13 cellular contexts compared by ENCODE assay signal in genomic region chr1:208272311-208272710, GRCh38.
"Had no signal": no experiment of that assay in that cellular context is flagged by ENCODE, and none has a peak within 500 bp of the region (broad histone marks: within the 10 kb centered on the region; RNA-seq: fewer than 3 reads in every experiment).

No MANE protein-coding gene starts in this region.

- H3K36me3 Mint-ChIP-seq: natural killer cell treated with Interleukin-12 subunit alpha and Interleukin-12 subunit beta and Interleukin-15 and Interleukin-18, amount 100 ng/mL, for 72 hours had no signal

- DNase-seq: activated CD8-positive, alpha-beta memory T cell treated with anti-CD3 and anti-CD28 coated beads, Interleukin-2, amount 50 U/mL, for 4 hours; activated CD8-positive, alpha-beta T cell treated with anti-CD3 and anti-CD28 coated beads for 36 hours; activated naive CD4-positive, alpha-beta T cell; activated naive CD8-positive, alpha-beta T cell treated with anti-CD3 and anti-CD28 coated beads, Interleukin-2, amount 50 U/mL, for 24 hours; esophagus squamous epithelium; foreskin fibroblast; left lung; stimulated activated CD4-positive, alpha-beta T cell treated with anti-CD3 and anti-CD28 coated beads, Interleukin-2, amount 100 ng/mL, for 48 hours; stimulated activated naive CD8-positive, alpha-beta T cell treated with anti-CD3 and anti-CD28 coated beads, Interleukin-15, Interleukin-2, amounts not matched to agents 100 U/mL and 50 U/mL, for 24 hours; T1000; upper lobe of left lung had no signal

- H3K4me3 Mint-ChIP-seq: activated CD8-positive, alpha-beta T cell treated with anti-CD3 and anti-CD28 coated beads for 36 hours; activated naive CD8-positive, alpha-beta T cell treated with anti-CD3 and anti-CD28 coated beads, Interleukin-2, amount 50 U/mL, for 24 hours; natural killer cell treated with Interleukin-12 subunit alpha and Interleukin-12 subunit beta and Interleukin-15 and Interleukin-18, amount 100 ng/mL, for 72 hours had no signal

- H3K4me1 Mint-ChIP-seq: activated naive CD8-positive, alpha-beta T cell treated with anti-CD3 and anti-CD28 coated beads, Interleukin-2, amount 50 U/mL, for 24 hours had no signal

- H3K4me1 ChIP-seq: esophagus squamous epithelium, left lung, upper lobe of left lung had no signal

- H3K4me3 ChIP-seq: ascending aorta, esophagus squamous epithelium, left lung, upper lobe of left lung had no signal

- H3K9me3 ChIP-seq: ascending aorta, esophagus squamous epithelium, left lung, upper lobe of left lung had no signal

- H3K36me3 ChIP-seq: ascending aorta, esophagus squamous epithelium, left lung, upper lobe of left lung had no signal

- H3K9me3 Mint-ChIP-seq: activated CD8-positive, alpha-beta T cell treated with anti-CD3 and anti-CD28 coated beads for 36 hours; activated naive CD8-positive, alpha-beta T cell treated with anti-CD3 and anti-CD28 coated beads, Interleukin-2, amount 50 U/mL, for 24 hours; natural killer cell treated with Interleukin-12 subunit alpha and Interleukin-12 subunit beta and Interleukin-15 and Interleukin-18, amount 100 ng/mL, for 72 hours had no signal

- H3K27ac Mint-ChIP-seq: activated CD8-positive, alpha-beta T cell treated with anti-CD3 and anti-CD28 coated beads for 36 hours; activated naive CD8-positive, alpha-beta T cell treated with anti-CD3 and anti-CD28 coated beads, Interleukin-2, amount 50 U/mL, for 24 hours; natural killer cell treated with Interleukin-12 subunit alpha and Interleukin-12 subunit beta and Interleukin-15 and Interleukin-18, amount 100 ng/mL, for 72 hours had no signal

- H3K27ac ChIP-seq: ascending aorta, esophagus squamous epithelium, left lung, upper lobe of left lung had no signal

- ATAC-seq: activated CD8-positive, alpha-beta T cell treated with anti-CD3 and anti-CD28 coated beads for 36 hours; activated naive CD8-positive, alpha-beta T cell treated with anti-CD3 and anti-CD28 coated beads, Interleukin-2, amount 50 U/mL, for 24 hours; left lung; natural killer cell treated with Interleukin-12 subunit alpha and Interleukin-12 subunit beta and Interleukin-15 and Interleukin-18, amount 100 ng/mL, for 72 hours; stimulated activated naive CD8-positive, alpha-beta T cell treated with anti-CD3 and anti-CD28 coated beads, Interleukin-15, Interleukin-2, amounts not matched to agents 100 U/mL and 50 U/mL, for 24 hours had no signal
